Comparison of ENCODE assay signal across 8 cellular contexts in the genomic region with DNA sequence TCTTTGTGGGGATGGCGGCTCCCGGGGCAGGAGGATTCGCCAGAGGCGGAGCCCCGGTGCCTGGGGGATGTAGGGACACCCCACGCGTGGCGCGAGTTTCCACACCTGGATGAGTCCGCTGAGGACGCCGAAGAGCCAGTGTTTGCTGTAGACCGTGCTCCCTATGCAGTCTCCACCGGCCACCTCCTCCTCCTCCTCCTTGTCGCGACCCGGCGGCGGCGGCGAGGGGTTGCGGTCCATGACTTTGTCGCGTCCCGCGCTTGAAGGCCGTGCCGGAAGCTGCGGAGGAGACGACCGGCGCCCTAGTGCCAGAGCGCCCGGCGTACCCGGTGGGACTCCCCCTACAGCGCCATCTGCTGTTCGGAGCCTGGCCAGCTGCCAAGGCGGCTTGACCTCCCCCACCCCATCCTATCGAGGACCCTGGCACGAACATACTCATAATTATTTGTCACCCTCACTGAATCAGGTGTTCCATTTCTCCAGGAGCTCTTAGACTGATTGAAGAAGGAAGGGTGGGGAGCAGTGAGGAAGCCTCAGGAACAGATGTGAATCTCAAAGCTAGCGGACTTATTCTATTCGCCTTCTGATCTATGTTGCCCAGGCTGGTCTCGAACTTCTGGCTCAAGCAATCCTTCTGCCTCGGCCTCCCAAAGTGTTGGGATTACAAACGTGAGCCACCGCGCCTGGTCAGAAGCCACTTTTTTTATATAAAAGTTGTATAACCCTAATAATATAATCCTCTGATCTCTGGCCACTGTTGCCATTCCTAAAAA. TPM values are rescaled to one million over a fixed set of nuclear protein-coding genes. Genes with fewer than 3 reads are reported as not detected.
DNase-seq lines count a peak whose midpoint lies in the region; ATAC-seq and TF ChIP-seq lines count a peak whose summit lies in the region.

A gene with protein sequence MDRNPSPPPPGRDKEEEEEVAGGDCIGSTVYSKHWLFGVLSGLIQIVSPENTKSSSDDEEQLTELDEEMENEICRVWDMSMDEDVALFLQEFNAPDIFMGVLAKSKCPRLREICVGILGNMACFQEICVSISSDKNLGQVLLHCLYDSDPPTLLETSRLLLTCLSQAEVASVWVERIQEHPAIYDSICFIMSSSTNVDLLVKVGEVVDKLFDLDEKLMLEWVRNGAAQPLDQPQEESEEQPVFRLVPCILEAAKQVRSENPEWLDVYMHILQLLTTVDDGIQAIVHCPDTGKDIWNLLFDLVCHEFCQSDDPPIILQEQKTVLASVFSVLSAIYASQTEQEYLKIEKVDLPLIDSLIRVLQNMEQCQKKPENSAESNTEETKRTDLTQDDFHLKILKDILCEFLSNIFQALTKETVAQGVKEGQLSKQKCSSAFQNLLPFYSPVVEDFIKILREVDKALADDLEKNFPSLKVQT (minus strand): TSS at position 281 of the 773 bp plus-strand sequence. CDS start 41 bp downstream, at position 240.

- TF ChIP-seq POLR2A in uterus (IDR thresholded peaks at IDR 0.05), result peak in 1 of 2 donors; percentile 45

- no peaks in the 10 kb centered on the region for H3K9me3 ChIP-seq in right cardiac atrium (ENCODE audit: control insufficient read depth, low read length)
- H3K9me3 ChIP-seq in uterus, result no peaks in the 10 kb centered on the region

- WGBS in right cardiac atrium, result 4% methylated on average over 48 of the region's 48 CpGs

- H3K36me3 ChIP-seq in uterus, result no peaks in the 10 kb centered on the region

- peaks cover 3% of the 10 kb centered on the region for H3K4me1 ChIP-seq in right cardiac atrium (ENCODE audit: control insufficient read depth, insufficient read depth, low read length)
- no peaks in the 10 kb centered on the region for H3K4me1 ChIP-seq in uterus

- H3K4me3 ChIP-seq in right cardiac atrium (ENCODE audit: low read length) (peak within 1 kb of the TSS; percentile 85), uterus (peak within 1 kb of the TSS; percentile 85 to 99)

- intact Hi-C loops in T-helper 1 cell treated with Interleukin-12 subunit alpha and Interleukin-12 subunit beta and Interleukin-4 antibody, amounts not matched to agents 30 ng/mL and 1 ng/mL, for 36 hours (cut with micrococcal nuclease), result loop anchor here (1.0 to 5.0 kb wide), 14 partner anchors 93 to 1367 kb away; a partner anchor contains a TSS
- intact Hi-C loops in right cardiac atrium (cut with DNase I), result loop anchor here in 1 of 4 donors (10.0 kb wide), 1 partner anchor 91 kb away; a partner anchor contains a TSS
- intact Hi-C loops in uterus (cut with DNase I; ENCODE audit: low total_unique reads), result no loop called here

- H3K27me3 ChIP-seq in right cardiac atrium (ENCODE audit: control insufficient read depth, insufficient read depth) (no peaks in the 10 kb centered on the region), uterus (no peaks in the 10 kb centered on the region)

- H3K27ac ChIP-seq in right cardiac atrium (ENCODE audit: low read length), result no peak within 1 kb of the TSS
- H3K27ac ChIP-seq in uterus, result peak within 1 kb of the TSS; percentile 70 to 72

- DNase-seq in GM13977 (ENCODE audit: low spot score), result peak; percentile 92
- DNase-seq in NCI-H146 (lab: John Stamatoyannopoulos, UW), result peak; percentile 86
- peak; percentile 33 for DNase-seq in amniotic stem cell (lab: John Stamatoyannopoulos, UW)
- DNase-seq in right cardiac atrium, result peak; percentile 89 to 95 (median 94)
- DNase-seq in putamen (ENCODE audit: low spot score), result peak; percentile 84
- DNase-seq in uterus, result peak; percentile 68 to 78

- ATAC-seq in HG02852 (IDR thresholded peaks at IDR 0.05; ENCODE audit: unreplicated experiment) (peak; percentile 95), right cardiac atrium (peak; percentile 98)

- in situ Hi-C loops in GM13977 (cut with MboI; ENCODE audit: low pct_unique_long_range_greater_than_20kb, low sequenced_read_pairs, unreplicated experiment), result loop anchor here (10.0 kb wide), 1 partner anchor 121 kb away; no protein-coding TSS in a partner anchor

- TF ChIP-seq CTCF in GM13977 (IDR thresholded peaks at IDR 0.05; ENCODE audit: extremely low read depth, insufficient read depth, missing control alignments) (peak; percentile 92), uterus (IDR thresholded peaks at IDR 0.05) (peak; percentile 58 to 79 (median 64))

RNA-seq across cellular contexts. Expression of the gene that starts here (rescaled TPM):
- 27.1 TPM in 2 replicates for total RNA-seq in T-helper 1 cell treated with Interleukin-12 subunit alpha and Interleukin-12 subunit beta and Interleukin-4 antibody, amounts not matched to agents 30 ng/mL and 1 ng/mL, for 36 hours
- total RNA-seq in right cardiac atrium, result 10 to 100 TPM in 1 of 4 donors, 1 to 10 TPM in 3; 5.9 to 10.4 (median 9.1) TPM
- polyA plus RNA-seq in right cardiac atrium, result 8.7 TPM
- 10 to 100 TPM in 3 of 4 donors, under 1 TPM in 1; 0.77 to 29.9 (median 12.7) TPM for total RNA-seq in uterus

Comparison
In these comparisons a context has a peak if more than half of its experiments do, and no peak if none do; other contexts are left out.
1. DNase-seq: peak in every context shown above with its lines; median percentile 94 in right cardiac atrium; 92 in GM13977; 86 in NCI-H146; 84 in putamen; 73 in uterus; 33 in amniotic stem cell.